ENCODE assay signal across 1 cellular context in the genomic region with DNA sequence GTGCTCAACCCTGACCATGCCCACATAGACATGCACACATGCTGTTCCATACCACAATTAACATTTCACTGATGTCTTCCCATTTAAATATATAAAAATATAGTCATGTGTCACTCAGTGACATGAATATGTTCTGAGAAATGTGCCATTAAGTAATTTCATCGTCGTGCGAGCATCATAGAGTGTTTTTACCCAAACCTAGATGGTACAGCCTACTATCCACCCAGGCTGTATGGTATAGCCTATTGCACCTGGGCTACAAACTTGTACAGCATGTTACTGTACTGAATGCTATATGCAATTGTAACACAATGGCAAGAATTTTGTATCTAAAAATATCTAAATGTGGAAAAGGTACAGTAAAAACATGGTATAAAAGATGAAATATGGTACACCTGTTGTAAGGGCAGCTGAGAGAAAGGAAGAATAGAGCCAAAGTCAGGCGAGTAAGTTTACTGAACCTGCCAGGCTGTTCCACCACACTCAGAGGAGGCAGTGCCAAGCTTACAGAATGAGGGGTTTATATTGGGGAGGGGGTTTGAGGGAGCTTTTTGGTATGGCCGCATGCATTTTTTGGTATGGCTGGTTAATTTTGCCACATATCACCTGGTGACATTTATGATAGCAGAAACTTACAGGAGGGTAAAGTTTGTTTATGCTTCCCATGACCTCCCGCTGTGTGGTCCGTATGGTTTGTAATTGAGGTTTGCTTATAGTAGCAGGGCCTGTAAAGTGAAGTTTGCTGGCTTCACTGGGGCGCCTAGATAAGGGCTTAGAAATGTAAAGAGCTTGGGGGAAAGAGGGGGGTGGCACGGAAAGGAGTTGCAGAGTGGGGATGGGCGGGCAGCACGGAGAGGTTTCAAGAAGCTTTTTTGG.
TF ChIP-seq lines count a peak whose summit lies in the region.

No MANE protein-coding gene starts in this region.

TF ChIP-seq in K562, 482 proteins besides CTCF, POLR2A, EP300 and RAD21 (continues in another document):
- no peak for TF ChIP-seq NCOA2 (IDR thresholded peaks at IDR 0.05; ENCODE audit: partially characterized antibody in 2 of 2)
- TF ChIP-seq, protein P1, sequence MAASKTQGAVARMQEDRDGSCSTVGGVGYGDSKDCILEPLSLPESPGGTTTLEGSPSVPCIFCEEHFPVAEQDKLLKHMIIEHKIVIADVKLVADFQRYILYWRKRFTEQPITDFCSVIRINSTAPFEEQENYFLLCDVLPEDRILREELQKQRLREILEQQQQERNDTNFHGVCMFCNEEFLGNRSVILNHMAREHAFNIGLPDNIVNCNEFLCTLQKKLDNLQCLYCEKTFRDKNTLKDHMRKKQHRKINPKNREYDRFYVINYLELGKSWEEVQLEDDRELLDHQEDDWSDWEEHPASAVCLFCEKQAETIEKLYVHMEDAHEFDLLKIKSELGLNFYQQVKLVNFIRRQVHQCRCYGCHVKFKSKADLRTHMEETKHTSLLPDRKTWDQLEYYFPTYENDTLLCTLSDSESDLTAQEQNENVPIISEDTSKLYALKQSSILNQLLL (CRISPR knock-in tag; IDR thresholded peaks at IDR 0.05; ENCODE audit: borderline replicate concordance), result no peak
- TF ChIP-seq GTF2F1 (IDR thresholded peaks at IDR 0.05; ENCODE audit: low read depth, low read length), result no peak
- no peak for TF ChIP-seq PTBP1 (IDR thresholded peaks at IDR 0.05; ENCODE audit: low read depth, low read length)
- no peak for TF ChIP-seq ZNF561 (CRISPR knock-in tag; conservative IDR thresholded peaks at IDR 0.05)
- no peak for TF ChIP-seq HNRNPLL (IDR thresholded peaks at IDR 0.05; ENCODE audit: low read depth, low read length, poor library complexity, severe bottlenecking)
- TF ChIP-seq GATA2 (CRISPR knock-in tag; IDR thresholded peaks at IDR 0.05), result peak; percentile 49
- TF ChIP-seq, protein P2, sequence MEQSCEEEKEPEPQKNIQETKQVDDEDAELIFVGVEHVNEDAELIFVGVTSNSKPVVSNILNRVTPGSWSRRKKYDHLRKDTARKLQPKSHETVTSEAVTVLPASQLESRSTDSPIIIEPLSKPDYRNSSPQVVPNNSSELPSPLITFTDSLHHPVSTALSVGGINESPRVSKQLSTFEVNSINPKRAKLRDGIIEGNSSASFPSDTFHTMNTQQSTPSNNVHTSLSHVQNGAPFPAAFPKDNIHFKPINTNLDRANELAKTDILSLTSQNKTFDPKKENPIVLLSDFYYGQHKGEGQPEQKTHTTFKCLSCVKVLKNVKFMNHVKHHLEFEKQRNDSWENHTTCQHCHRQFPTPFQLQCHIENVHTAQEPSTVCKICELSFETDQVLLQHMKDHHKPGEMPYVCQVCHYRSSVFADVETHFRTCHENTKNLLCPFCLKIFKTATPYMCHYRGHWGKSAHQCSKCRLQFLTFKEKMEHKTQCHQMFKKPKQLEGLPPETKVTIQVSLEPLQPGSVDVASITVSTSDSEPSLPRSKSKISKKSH (CRISPR knock-in tag; IDR thresholded peaks at IDR 0.05), result no peak
- peak; percentile 90 for TF ChIP-seq DPF2 (IDR thresholded peaks at IDR 0.05)
- no peak for TF ChIP-seq IFI16 (CRISPR knock-in tag; IDR thresholded peaks at IDR 0.05)
- TF ChIP-seq, protein P3, sequence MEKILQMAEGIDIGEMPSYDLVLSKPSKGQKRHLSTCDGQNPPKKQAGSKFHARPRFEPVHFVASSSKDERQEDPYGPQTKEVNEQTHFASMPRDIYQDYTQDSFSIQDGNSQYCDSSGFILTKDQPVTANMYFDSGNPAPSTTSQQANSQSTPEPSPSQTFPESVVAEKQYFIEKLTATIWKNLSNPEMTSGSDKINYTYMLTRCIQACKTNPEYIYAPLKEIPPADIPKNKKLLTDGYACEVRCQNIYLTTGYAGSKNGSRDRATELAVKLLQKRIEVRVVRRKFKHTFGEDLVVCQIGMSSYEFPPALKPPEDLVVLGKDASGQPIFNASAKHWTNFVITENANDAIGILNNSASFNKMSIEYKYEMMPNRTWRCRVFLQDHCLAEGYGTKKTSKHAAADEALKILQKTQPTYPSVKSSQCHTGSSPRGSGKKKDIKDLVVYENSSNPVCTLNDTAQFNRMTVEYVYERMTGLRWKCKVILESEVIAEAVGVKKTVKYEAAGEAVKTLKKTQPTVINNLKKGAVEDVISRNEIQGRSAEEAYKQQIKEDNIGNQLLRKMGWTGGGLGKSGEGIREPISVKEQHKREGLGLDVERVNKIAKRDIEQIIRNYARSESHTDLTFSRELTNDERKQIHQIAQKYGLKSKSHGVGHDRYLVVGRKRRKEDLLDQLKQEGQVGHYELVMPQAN (IDR thresholded peaks at IDR 0.05; ENCODE audit: borderline replicate concordance), result no peak
- TF ChIP-seq ZFP30 (CRISPR knock-in tag; IDR thresholded peaks at IDR 0.05; ENCODE audit: borderline replicate concordance), result no peak
- TF ChIP-seq, protein P4, sequence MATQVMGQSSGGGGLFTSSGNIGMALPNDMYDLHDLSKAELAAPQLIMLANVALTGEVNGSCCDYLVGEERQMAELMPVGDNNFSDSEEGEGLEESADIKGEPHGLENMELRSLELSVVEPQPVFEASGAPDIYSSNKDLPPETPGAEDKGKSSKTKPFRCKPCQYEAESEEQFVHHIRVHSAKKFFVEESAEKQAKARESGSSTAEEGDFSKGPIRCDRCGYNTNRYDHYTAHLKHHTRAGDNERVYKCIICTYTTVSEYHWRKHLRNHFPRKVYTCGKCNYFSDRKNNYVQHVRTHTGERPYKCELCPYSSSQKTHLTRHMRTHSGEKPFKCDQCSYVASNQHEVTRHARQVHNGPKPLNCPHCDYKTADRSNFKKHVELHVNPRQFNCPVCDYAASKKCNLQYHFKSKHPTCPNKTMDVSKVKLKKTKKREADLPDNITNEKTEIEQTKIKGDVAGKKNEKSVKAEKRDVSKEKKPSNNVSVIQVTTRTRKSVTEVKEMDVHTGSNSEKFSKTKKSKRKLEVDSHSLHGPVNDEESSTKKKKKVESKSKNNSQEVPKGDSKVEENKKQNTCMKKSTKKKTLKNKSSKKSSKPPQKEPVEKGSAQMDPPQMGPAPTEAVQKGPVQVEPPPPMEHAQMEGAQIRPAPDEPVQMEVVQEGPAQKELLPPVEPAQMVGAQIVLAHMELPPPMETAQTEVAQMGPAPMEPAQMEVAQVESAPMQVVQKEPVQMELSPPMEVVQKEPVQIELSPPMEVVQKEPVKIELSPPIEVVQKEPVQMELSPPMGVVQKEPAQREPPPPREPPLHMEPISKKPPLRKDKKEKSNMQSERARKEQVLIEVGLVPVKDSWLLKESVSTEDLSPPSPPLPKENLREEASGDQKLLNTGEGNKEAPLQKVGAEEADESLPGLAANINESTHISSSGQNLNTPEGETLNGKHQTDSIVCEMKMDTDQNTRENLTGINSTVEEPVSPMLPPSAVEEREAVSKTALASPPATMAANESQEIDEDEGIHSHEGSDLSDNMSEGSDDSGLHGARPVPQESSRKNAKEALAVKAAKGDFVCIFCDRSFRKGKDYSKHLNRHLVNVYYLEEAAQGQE (CRISPR knock-in tag; IDR thresholded peaks at IDR 0.05; ENCODE audit: low read depth), result no peak
- TF ChIP-seq, protein P5, sequence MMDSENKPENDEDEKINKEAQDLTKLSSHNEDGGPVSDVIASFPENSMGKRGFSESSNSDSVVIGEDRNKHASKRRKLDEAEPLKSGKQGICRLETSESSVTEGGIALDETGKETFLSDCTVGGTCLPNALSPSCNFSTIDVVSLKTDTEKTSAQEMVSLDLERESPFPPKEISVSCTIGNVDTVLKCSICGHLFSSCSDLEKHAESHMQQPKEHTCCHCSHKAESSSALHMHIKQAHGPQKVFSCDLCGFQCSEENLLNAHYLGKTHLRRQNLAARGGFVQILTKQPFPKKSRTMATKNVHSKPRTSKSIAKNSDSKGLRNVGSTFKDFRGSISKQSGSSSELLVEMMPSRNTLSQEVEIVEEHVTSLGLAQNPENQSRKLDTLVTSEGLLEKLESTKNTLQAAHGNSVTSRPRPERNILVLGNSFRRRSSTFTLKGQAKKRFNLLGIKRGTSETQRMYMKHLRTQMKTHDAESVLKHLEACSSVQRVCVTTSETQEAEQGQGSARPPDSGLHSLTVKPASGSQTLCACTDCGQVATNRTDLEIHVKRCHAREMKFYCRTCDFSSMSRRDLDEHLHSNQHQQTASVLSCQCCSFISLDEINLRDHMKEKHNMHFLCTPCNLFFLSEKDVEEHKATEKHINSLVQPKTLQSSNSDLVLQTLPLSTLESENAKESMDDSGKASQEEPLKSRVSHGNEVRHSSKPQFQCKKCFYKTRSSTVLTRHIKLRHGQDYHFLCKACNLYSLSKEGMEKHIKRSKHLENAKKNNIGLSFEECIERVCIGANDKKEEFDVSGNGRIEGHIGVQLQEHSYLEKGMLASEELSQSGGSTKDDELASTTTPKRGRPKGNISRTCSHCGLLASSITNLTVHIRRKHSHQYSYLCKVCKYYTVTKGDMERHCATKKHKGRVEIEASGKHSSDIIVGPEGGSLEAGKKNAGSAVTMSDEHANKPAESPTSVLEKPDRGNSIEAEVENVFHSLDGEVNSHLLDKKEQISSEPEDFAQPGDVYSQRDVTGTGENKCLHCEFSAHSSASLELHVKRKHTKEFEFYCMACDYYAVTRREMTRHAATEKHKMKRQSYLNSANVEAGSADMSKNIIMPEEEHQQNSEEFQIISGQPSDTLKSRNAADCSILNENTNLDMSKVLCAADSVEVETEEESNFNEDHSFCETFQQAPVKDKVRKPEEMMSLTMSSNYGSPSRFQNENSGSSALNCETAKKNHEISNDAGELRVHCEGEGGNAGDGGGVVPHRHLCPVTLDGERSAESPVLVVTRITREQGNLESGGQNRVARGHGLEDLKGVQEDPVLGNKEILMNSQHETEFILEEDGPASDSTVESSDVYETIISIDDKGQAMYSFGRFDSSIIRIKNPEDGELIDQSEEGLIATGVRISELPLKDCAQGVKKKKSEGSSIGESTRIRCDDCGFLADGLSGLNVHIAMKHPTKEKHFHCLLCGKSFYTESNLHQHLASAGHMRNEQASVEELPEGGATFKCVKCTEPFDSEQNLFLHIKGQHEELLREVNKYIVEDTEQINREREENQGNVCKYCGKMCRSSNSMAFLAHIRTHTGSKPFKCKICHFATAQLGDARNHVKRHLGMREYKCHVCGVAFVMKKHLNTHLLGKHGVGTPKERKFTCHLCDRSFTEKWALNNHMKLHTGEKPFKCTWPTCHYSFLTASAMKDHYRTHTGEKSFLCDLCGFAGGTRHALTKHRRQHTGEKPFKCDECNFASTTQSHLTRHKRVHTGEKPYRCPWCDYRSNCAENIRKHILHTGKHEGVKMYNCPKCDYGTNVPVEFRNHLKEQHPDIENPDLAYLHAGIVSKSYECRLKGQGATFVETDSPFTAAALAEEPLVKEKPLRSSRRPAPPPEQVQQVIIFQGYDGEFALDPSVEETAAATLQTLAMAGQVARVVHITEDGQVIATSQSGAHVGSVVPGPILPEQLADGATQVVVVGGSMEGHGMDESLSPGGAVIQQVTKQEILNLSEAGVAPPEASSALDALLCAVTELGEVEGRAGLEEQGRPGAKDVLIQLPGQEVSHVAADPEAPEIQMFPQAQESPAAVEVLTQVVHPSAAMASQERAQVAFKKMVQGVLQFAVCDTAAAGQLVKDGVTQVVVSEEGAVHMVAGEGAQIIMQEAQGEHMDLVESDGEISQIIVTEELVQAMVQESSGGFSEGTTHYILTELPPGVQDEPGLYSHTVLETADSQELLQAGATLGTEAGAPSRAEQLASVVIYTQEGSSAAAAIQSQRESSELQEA (IDR thresholded peaks at IDR 0.05; ENCODE audit: low read depth), result no peak
- TF ChIP-seq ESRRB (CRISPR knock-in tag; IDR thresholded peaks at IDR 0.05; ENCODE audit: borderline replicate concordance), result no peak
- no peak for TF ChIP-seq CBX3 (IDR thresholded peaks at IDR 0.05; ENCODE audit: borderline replicate concordance in 1 of 2, low read length in 2 of 2)
- no peak for TF ChIP-seq ATF1 (CRISPR knock-in tag; IDR thresholded peaks at IDR 0.05)
- TF ChIP-seq ATF1 (tag; IDR thresholded peaks at IDR 0.05), result 0 out of 2 replicates have a peak, but pooled peaks have one; percentile 13
- no peak for TF ChIP-seq U2AF2 (optimal IDR thresholded peaks at IDR 0.05; ENCODE audit: low read depth, low read length)
- TF ChIP-seq CBX2 (IDR thresholded peaks at IDR 0.05; ENCODE audit: insufficient read depth, low read length, poor library complexity, severe bottlenecking), result no peak
- TF ChIP-seq ZNF197 (CRISPR knock-in tag; IDR thresholded peaks at IDR 0.05; ENCODE audit: low read depth), result no peak
- TF ChIP-seq DMBX1 (CRISPR knock-in tag; IDR thresholded peaks at IDR 0.05; ENCODE audit: borderline replicate concordance), result no peak
- TF ChIP-seq ZBTB17 (CRISPR knock-in tag; IDR thresholded peaks at IDR 0.05), result no peak
- no peak for TF ChIP-seq ZKSCAN3 (CRISPR knock-in tag; IDR thresholded peaks at IDR 0.05)
- TF ChIP-seq ARID2 (IDR thresholded peaks at IDR 0.05), result no peak
- TF ChIP-seq, protein P6, sequence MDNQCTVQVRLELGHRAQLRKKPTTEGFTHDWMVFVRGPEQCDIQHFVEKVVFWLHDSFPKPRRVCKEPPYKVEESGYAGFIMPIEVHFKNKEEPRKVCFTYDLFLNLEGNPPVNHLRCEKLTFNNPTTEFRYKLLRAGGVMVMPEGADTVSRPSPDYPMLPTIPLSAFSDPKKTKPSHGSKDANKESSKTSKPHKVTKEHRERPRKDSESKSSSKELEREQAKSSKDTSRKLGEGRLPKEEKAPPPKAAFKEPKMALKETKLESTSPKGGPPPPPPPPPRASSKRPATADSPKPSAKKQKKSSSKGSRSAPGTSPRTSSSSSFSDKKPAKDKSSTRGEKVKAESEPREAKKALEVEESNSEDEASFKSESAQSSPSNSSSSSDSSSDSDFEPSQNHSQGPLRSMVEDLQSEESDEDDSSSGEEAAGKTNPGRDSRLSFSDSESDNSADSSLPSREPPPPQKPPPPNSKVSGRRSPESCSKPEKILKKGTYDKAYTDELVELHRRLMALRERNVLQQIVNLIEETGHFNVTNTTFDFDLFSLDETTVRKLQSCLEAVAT (IDR thresholded peaks at IDR 0.05), result 0 out of 4 replicates have a peak, but pooled peaks of 1 of the 2 experiments have one; percentile 51
- no peak for TF ChIP-seq SRSF1 (IDR thresholded peaks at IDR 0.05; ENCODE audit: low read depth, low read length)
- no peak for TF ChIP-seq EP400 (IDR thresholded peaks at IDR 0.05)
- TF ChIP-seq GATAD2A (IDR thresholded peaks at IDR 0.05), result peak; percentile 23; the same call in 1 of the 2 replicates
- TF ChIP-seq HNRNPH1 (optimal IDR thresholded peaks at IDR 0.05; ENCODE audit: low read depth, low read length), result no peak
